Comparison of ENCODE assay signal across 20 cellular contexts in genomic region chr5:76099756-76100155, GRCh38. TPM values are rescaled to one million over a fixed set of nuclear protein-coding genes. Genes with fewer than 3 reads are reported as not detected.
DNase-seq lines count a peak whose midpoint lies in the region; ATAC-seq, FAIRE-seq and TF ChIP-seq lines count a peak whose summit lies in the region.
"Had no signal": no experiment of that assay in that cellular context is flagged by ENCODE, and none has a peak within 500 bp of the region (broad histone marks: within the 10 kb centered on the region; RNA-seq: fewer than 3 reads in every experiment).

No MANE protein-coding gene starts in this region.

- no peak for TF ChIP-seq RAD21 in K562 (CRISPR knock-in tag; conservative IDR thresholded peaks at IDR 0.05 in 1 of 2, IDR thresholded peaks at IDR 0.05 in 1 of 2)

- no peaks in the 10 kb centered on the region for H3K36me3 ChIP-seq in K562 (ENCODE audit: control insufficient read depth, insufficient read depth, low read length)
- H3K36me3 ChIP-seq: lower lobe of right lung, neutrophil had no signal

- CTCF ChIA-PET in activated CD8-positive, alpha-beta memory T cell treated with anti-CD3 and anti-CD28 coated beads, Interleukin-2, amount 10 ng/mL, durations not matched to agents 7 days and 5 days (lab: Charles Lee), result interaction anchor here (1.4 to 1.5 kb wide), 2 partner anchors 15 to 75 kb away, joined by 3 to 5 read pairs; no protein-coding TSS in a partner anchor
- CTCF ChIA-PET in K562 (lab: Yijun Ruan, JAX; ENCODE audit: low intra/inter-chr PET ratio), result no interaction called here

- H3K4me1 ChIP-seq in K562 (replicated peaks in 1 of 2; ENCODE audit: control insufficient read depth in 2 of 2, insufficient read depth in 2 of 2, low read length in 2 of 2), result no peaks in the 10 kb centered on the region
- H3K4me1 ChIP-seq: body of pancreas, lower lobe of right lung had no signal

- POLR2A ChIA-PET in K562 (lab: Yijun Ruan, JAX), result interaction anchor here (0.8 kb wide), 1 partner anchor 77 kb away, joined by 3 read pairs; no protein-coding TSS in a partner anchor

- no peaks in the 10 kb centered on the region for H3K79me2 ChIP-seq in K562 (ENCODE audit: control insufficient read depth, insufficient read depth, low read length)

- no peak overlapping the region for H3K4me3 Mint-ChIP-seq in activated CD8-positive, alpha-beta memory T cell treated with anti-CD3 and anti-CD28 coated beads, Interleukin-2, amount 10 ng/mL, durations not matched to agents 7 days and 5 days
- H3K4me3 Mint-ChIP-seq: activated CD4-positive, alpha-beta T cell treated with anti-CD3 and anti-CD28 coated beads, Interleukin-2, amount 10 ng/mL, durations not matched to agents 24 days and 14 days; activated T-helper 1 cell treated with anti-CD3 and anti-CD28 coated beads, Interleukin-12 subunit alpha, Interleukin-12 subunit beta, Interleukin-2, Interleukin-4 antibody, amounts not matched to agents 30 ng/mL and 10 ng/mL and 1 ng/mL, durations not matched to agents 14 hours and 24 hours and 36 hours; T-helper 1 cell treated with Interleukin-12 subunit alpha and Interleukin-12 subunit beta and Interleukin-4 antibody, amounts not matched to agents 30 μg/mL and 1 μg/mL, for 36 hours had no signal

- peaks cover 9% of the 10 kb centered on the region for H3K4me1 Mint-ChIP-seq in activated CD8-positive, alpha-beta memory T cell treated with anti-CD3 and anti-CD28 coated beads, Interleukin-2, amount 10 ng/mL, durations not matched to agents 7 days and 5 days

- no peaks in the 10 kb centered on the region for H3K9me1 ChIP-seq in K562 (ENCODE audit: control insufficient read depth, insufficient read depth, low read length)

- no peak for DNase-seq in activated CD8-positive, alpha-beta memory T cell treated with anti-CD3 and anti-CD28 coated beads, Interleukin-2, amount 10 ng/mL, durations not matched to agents 7 days and 5 days
- DNase-seq in activated CD8-positive, alpha-beta memory T cell treated with anti-CD3 and anti-CD28 coated beads, Interleukin-2, amount 50 U/mL, for 48 hours, result no peak
- no peak for DNase-seq in K562 (ENCODE audit: extremely low read depth in 1 of 4, low spot score in 3 of 4)
- no peak for DNase-seq in Ammon's horn (ENCODE audit: low spot score)
- no peak for DNase-seq in kidney glomerular epithelial cell (lab: John Stamatoyannopoulos, UW)
- DNase-seq in NCI-H1436 treated with DMSO at 0.1 percent for 48 hours (lab: John Stamatoyannopoulos, UW), result no peak
- DNase-seq: 8988T, body of pancreas, Calu3, Karpas-422, lower lobe of right lung, NCI-H1930, NCI-H69 had no signal

- H3K9me3 Mint-ChIP-seq in activated CD8-positive, alpha-beta memory T cell treated with anti-CD3 and anti-CD28 coated beads, Interleukin-2, amount 10 ng/mL, durations not matched to agents 7 days and 5 days (ENCODE audit: low read depth), result no peaks in the 10 kb centered on the region
- H3K9me3 Mint-ChIP-seq: activated CD4-positive, alpha-beta T cell treated with anti-CD3 and anti-CD28 coated beads, Interleukin-2, amount 10 ng/mL, durations not matched to agents 24 days and 14 days; activated T-helper 1 cell treated with anti-CD3 and anti-CD28 coated beads, Interleukin-12 subunit alpha, Interleukin-12 subunit beta, Interleukin-2, Interleukin-4 antibody, amounts not matched to agents 30 ng/mL and 10 ng/mL and 1 ng/mL, durations not matched to agents 14 hours and 24 hours and 36 hours; T-helper 1 cell treated with Interleukin-12 subunit alpha and Interleukin-12 subunit beta and Interleukin-4 antibody, amounts not matched to agents 30 μg/mL and 1 μg/mL, for 36 hours had no signal

- no peaks in the 10 kb centered on the region for H3K27me3 ChIP-seq in K562 (ENCODE audit: control insufficient read depth in 2 of 2, insufficient read depth in 2 of 2, low read length in 2 of 2)
- H3K27me3 ChIP-seq: body of pancreas had no signal

- H3K4me3 ChIP-seq in K562, result no peak overlapping the region
- H3K4me3 ChIP-seq: body of pancreas, lower lobe of right lung had no signal

- intact Hi-C loops in K562 (cut with micrococcal nuclease), result no loop called here

- TF ChIP-seq EP300 in K562 (IDR thresholded peaks at IDR 0.05; ENCODE audit: low read length), result no peak

- H3K9me3 ChIP-seq in K562 (replicated peaks; ENCODE audit: control insufficient read depth, insufficient read depth, low read depth, low read length), result no peaks in the 10 kb centered on the region
- H3K9me3 ChIP-seq: body of pancreas, lower lobe of right lung, neutrophil had no signal

- ATAC-seq in activated CD8-positive, alpha-beta memory T cell treated with anti-CD3 and anti-CD28 coated beads, Interleukin-2, amount 10 ng/mL, durations not matched to agents 7 days and 5 days, result no peak
- ATAC-seq in GM21515 (IDR thresholded peaks at IDR 0.05; ENCODE audit: unreplicated experiment) (peak; percentile 35), HG03095 (IDR thresholded peaks at IDR 0.05; ENCODE audit: unreplicated experiment) (peak; percentile 45), K562 (no peak)
- ATAC-seq: body of pancreas, lower lobe of right lung had no signal

- BruUV-seq in K562 (replicated peaks; lab: Mats Ljungman, UMichigan), result no TSS peak

- H3K9ac ChIP-seq in K562 (ENCODE audit: insufficient read depth in 1 of 2, low read depth in 2 of 2, low read length in 2 of 2), result no peak overlapping the region

- H4K20me1 ChIP-seq in K562 (replicated peaks; ENCODE audit: control insufficient read depth, insufficient read depth, low read length), result no peaks in the 10 kb centered on the region

- H2AFZ ChIP-seq in K562 (ENCODE audit: low read depth, low read length), result no peak overlapping the region

- H3K27ac ChIP-seq in K562 (ENCODE audit: extremely low read depth, low read depth, low read length), result no peak overlapping the region
- H3K27ac ChIP-seq: body of pancreas, lower lobe of right lung, neutrophil, RWPE1 had no signal

- H3K36me3 Mint-ChIP-seq in activated CD8-positive, alpha-beta memory T cell treated with anti-CD3 and anti-CD28 coated beads, Interleukin-2, amount 10 ng/mL, durations not matched to agents 7 days and 5 days, result no peaks in the 10 kb centered on the region

- TF ChIP-seq POLR2A in K562 (conservative IDR thresholded peaks at IDR 0.05), result no peak

- peak overlapping the region; percentile 38 for H3K27ac Mint-ChIP-seq in activated CD8-positive, alpha-beta memory T cell treated with anti-CD3 and anti-CD28 coated beads, Interleukin-2, amount 10 ng/mL, durations not matched to agents 7 days and 5 days
- H3K27ac Mint-ChIP-seq: activated CD4-positive, alpha-beta T cell treated with anti-CD3 and anti-CD28 coated beads, Interleukin-2, amount 10 ng/mL, durations not matched to agents 24 days and 14 days; activated T-helper 1 cell treated with anti-CD3 and anti-CD28 coated beads, Interleukin-12 subunit alpha, Interleukin-12 subunit beta, Interleukin-2, Interleukin-4 antibody, amounts not matched to agents 30 ng/mL and 10 ng/mL and 1 ng/mL, durations not matched to agents 14 hours and 24 hours and 36 hours had no signal

- H3K27me3 Mint-ChIP-seq in activated CD8-positive, alpha-beta memory T cell treated with anti-CD3 and anti-CD28 coated beads, Interleukin-2, amount 10 ng/mL, durations not matched to agents 7 days and 5 days, result peaks cover 15% of the 10 kb centered on the region

- 0% methylated on average over 1 of the region's 1 CpG for WGBS in K562 (ENCODE audit: insufficient coverage, low coverage, missing lambda C conversion rate)

- no peak overlapping the region for H3K4me2 ChIP-seq in K562 (ENCODE audit: insufficient read depth, low read length)

- TF ChIP-seq CTCF in K562 (IDR thresholded peaks at IDR 0.05 in 2 of 3, conservative IDR thresholded peaks at IDR 0.05 in 1 of 3; ENCODE audit: insufficient read depth in 2 of 3, low read depth in 1 of 3, low read length in 3 of 3), result no peak

- in situ Hi-C loops in K562 (cut with MboI), result no loop called here

- FAIRE-seq in K562 (lab: Jason Lieb, UNC), result no peak

TF ChIP-seq in K562, 482 proteins besides CTCF, POLR2A, EP300 and RAD21 (continues in another document):
- TF ChIP-seq MAFK (IDR thresholded peaks at IDR 0.05; ENCODE audit: low read length) (0 out of 2 replicates have a peak, but pooled peaks have one; percentile 11), ZNF316 (IDR thresholded peaks at IDR 0.05) (peak; percentile 28; the same call in 1 of the 2 replicates)

RNA-seq across cellular contexts. Expression of gene SV2C, which starts 16.6 kb away (rescaled TPM):
- under 1 TPM; 0.20 to 0.26 TPM for total RNA-seq in activated CD8-positive, alpha-beta memory T cell treated with anti-CD3 and anti-CD28 coated beads, Interleukin-2, amount 10 ng/mL, durations not matched to agents 7 days and 5 days
- total RNA-seq in K562 (2011; cell fraction: chromatin; rRNA removed; ENCODE audit: low replicate concordance), result not detected in 2 replicates
- not detected in 2 replicates for total RNA-seq in K562 (2011; cell fraction: nucleolus; rRNA removed)
- not detected in 2 replicates for total RNA-seq in K562 (2011; cell fraction: nucleoplasm; rRNA removed)
- total RNA-seq in K562 (2014; rRNA removed) (0.05 TPM in 1 of 2 replicates, not detected in the other), K562 (2014; rRNA removed; fragmentation: Illumina TruSeq; extraction: Trizol) (not detected in 2 replicates), K562 (2015; rRNA removed; fragmentation: Illumina TruSeq; extraction: Trizol) (not detected in 2 replicates), K562 (2021) (not detected in 2 replicates)
- polyA plus RNA-seq in K562 (2011; rRNA removed) (not detected in 2 replicates), K562 (2014; fragmentation: Illumina TruSeq; extraction: Trizol) (not detected in 2 replicates), K562 (2014; fragmentation: Nextera tagmentation; extraction: Ambion mirVana) (not detected), K562 (2014; rRNA removed) (not detected in 2 replicates)
- polyA plus RNA-seq in K562 (2011; cell fraction: cytosol; rRNA removed), result not detected in 2 replicates
- not detected in 2 replicates for polyA plus RNA-seq in K562 (2011; cell fraction: nucleus; rRNA removed)
- polyA plus RNA-seq in K562 (2012), result 0.01 and 0.03 TPM in 2 replicates
- polyA minus RNA-seq in K562 (2011; rRNA and poly(A)+ RNA removed), result not detected in 2 replicates
- not detected in 2 replicates for polyA minus RNA-seq in K562 (2011; cell fraction: cytosol; rRNA and poly(A)+ RNA removed)
- not detected in 2 replicates for polyA minus RNA-seq in K562 (2011; cell fraction: nucleus; rRNA and poly(A)+ RNA removed)
- total RNA-seq: activated CD4-positive, alpha-beta T cell treated with anti-CD3 and anti-CD28 coated beads, Interleukin-2, amount 10 ng/mL, durations not matched to agents 24 days and 14 days had no signal

Comparison
In these comparisons a context has a peak if more than half of its experiments do, and no peak if none do; other contexts are left out.
1. ATAC-seq: peak in GM21515 (single experiment) and HG03095 (single experiment); none in activated CD8-positive, alpha-beta memory T cell treated with anti-CD3 and anti-CD28 coated beads, Interleukin-2, amount 10 ng/mL, durations not matched to agents 7 days and 5 days (single experiment) and K562 (single experiment).